In the genomic region with DNA sequence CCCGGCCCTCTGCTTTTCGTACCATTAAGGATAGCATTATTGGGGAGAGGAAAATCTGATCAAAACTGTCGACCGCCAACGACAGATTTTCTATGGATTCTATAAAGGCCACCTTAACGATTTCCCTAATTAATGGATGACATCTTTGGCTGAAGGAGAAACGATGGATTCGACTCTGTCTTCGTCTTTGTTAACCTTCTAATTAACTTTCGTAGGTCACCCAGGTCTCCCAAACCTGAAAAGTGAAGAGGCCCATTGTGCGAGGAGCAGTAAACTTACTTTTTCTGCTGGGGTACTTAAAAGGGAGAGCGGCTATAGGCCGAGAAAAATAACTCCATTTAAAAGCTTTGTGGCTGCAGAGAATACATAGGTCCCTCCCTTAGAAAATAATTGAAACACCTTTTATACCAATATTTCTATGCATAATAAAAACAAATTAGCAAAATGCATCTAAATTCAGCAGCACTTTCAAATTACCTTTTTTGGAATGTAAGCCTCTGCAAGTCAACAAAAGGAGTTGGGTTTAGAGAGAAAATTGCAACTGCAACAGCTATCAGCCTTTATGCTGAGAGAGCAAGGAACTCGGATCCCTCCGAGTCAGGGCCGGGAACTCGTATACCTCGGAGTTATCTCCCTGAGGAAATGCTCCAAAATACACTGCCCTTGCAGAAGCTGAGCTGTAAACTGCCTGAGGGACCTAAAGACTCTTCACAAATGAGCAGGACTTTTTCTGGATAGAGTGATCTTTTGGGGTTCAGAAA, we compare ENCODE assay signal across 1 cellular context.
TF ChIP-seq lines count a peak whose summit lies in the region.

No MANE protein-coding gene starts in this region.

TF ChIP-seq in H1, 55 proteins besides CTCF, POLR2A, EP300 and RAD21 (continued from another document):
- TF ChIP-seq, protein P1, sequence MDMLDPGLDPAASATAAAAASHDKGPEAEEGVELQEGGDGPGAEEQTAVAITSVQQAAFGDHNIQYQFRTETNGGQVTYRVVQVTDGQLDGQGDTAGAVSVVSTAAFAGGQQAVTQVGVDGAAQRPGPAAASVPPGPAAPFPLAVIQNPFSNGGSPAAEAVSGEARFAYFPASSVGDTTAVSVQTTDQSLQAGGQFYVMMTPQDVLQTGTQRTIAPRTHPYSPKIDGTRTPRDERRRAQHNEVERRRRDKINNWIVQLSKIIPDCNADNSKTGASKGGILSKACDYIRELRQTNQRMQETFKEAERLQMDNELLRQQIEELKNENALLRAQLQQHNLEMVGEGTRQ (IDR thresholded peaks at IDR 0.05; ENCODE audit: low read length): no peak
- TF ChIP-seq RXRA (IDR thresholded peaks at IDR 0.05; ENCODE audit: insufficient read depth, low read depth, low read length) (no peak), POLR2AphosphoS5 (IDR thresholded peaks at IDR 0.05; ENCODE audit: low read depth, low read length) (no peak), SIX5 (IDR thresholded peaks at IDR 0.05; ENCODE audit: low read depth, low read length) (no peak), SIRT6 (IDR thresholded peaks at IDR 0.05; ENCODE audit: low read length) (no peak), ASH2L (IDR thresholded peaks at IDR 0.05; ENCODE audit: low read length) (peak; percentile 46), SP4 (IDR thresholded peaks at IDR 0.05; ENCODE audit: low read length) (no peak), KDM5A (IDR thresholded peaks at IDR 0.05; ENCODE audit: low read length) (no peak), TBP (IDR thresholded peaks at IDR 0.05; ENCODE audit: low read depth, low read length) (no peak), JUN (IDR thresholded peaks at IDR 0.05; ENCODE audit: low read depth, low read length) (no peak), CREB1 (IDR thresholded peaks at IDR 0.05) (no peak), KDM1A (IDR thresholded peaks at IDR 0.05; ENCODE audit: borderline replicate concordance, low read length) (no peak), CBX8 (IDR thresholded peaks at IDR 0.05; ENCODE audit: borderline replicate concordance, low read depth, low read length) (no peak), RBBP5 (IDR thresholded peaks at IDR 0.05; ENCODE audit: borderline replicate concordance, low read depth, low read length) (no peak), EZH2 (IDR thresholded peaks at IDR 0.05; ENCODE audit: low read depth, low read length, severe bottlenecking) (peak; percentile 13), NANOG (IDR thresholded peaks at IDR 0.05; ENCODE audit: insufficient read depth, low read depth, low read length, poor library complexity, severe bottlenecking) (no peak), GABPA (IDR thresholded peaks at IDR 0.05; ENCODE audit: borderline replicate concordance, insufficient read depth, low read length) (no peak), YY1 (IDR thresholded peaks at IDR 0.05; ENCODE audit: low read depth, low read length) (no peak), TCF12 (IDR thresholded peaks at IDR 0.05; ENCODE audit: low read depth, low read length) (no peak), SIN3A (conservative IDR thresholded peaks at IDR 0.05 in 1 of 2, IDR thresholded peaks at IDR 0.05 in 1 of 2; ENCODE audit: low read depth in 1 of 2, low read length in 2 of 2) (no peak), TAF7 (optimal IDR thresholded peaks at IDR 0.05; ENCODE audit: borderline replicate concordance, low read depth, low read length) (no peak)
- TF ChIP-seq, protein P2, sequence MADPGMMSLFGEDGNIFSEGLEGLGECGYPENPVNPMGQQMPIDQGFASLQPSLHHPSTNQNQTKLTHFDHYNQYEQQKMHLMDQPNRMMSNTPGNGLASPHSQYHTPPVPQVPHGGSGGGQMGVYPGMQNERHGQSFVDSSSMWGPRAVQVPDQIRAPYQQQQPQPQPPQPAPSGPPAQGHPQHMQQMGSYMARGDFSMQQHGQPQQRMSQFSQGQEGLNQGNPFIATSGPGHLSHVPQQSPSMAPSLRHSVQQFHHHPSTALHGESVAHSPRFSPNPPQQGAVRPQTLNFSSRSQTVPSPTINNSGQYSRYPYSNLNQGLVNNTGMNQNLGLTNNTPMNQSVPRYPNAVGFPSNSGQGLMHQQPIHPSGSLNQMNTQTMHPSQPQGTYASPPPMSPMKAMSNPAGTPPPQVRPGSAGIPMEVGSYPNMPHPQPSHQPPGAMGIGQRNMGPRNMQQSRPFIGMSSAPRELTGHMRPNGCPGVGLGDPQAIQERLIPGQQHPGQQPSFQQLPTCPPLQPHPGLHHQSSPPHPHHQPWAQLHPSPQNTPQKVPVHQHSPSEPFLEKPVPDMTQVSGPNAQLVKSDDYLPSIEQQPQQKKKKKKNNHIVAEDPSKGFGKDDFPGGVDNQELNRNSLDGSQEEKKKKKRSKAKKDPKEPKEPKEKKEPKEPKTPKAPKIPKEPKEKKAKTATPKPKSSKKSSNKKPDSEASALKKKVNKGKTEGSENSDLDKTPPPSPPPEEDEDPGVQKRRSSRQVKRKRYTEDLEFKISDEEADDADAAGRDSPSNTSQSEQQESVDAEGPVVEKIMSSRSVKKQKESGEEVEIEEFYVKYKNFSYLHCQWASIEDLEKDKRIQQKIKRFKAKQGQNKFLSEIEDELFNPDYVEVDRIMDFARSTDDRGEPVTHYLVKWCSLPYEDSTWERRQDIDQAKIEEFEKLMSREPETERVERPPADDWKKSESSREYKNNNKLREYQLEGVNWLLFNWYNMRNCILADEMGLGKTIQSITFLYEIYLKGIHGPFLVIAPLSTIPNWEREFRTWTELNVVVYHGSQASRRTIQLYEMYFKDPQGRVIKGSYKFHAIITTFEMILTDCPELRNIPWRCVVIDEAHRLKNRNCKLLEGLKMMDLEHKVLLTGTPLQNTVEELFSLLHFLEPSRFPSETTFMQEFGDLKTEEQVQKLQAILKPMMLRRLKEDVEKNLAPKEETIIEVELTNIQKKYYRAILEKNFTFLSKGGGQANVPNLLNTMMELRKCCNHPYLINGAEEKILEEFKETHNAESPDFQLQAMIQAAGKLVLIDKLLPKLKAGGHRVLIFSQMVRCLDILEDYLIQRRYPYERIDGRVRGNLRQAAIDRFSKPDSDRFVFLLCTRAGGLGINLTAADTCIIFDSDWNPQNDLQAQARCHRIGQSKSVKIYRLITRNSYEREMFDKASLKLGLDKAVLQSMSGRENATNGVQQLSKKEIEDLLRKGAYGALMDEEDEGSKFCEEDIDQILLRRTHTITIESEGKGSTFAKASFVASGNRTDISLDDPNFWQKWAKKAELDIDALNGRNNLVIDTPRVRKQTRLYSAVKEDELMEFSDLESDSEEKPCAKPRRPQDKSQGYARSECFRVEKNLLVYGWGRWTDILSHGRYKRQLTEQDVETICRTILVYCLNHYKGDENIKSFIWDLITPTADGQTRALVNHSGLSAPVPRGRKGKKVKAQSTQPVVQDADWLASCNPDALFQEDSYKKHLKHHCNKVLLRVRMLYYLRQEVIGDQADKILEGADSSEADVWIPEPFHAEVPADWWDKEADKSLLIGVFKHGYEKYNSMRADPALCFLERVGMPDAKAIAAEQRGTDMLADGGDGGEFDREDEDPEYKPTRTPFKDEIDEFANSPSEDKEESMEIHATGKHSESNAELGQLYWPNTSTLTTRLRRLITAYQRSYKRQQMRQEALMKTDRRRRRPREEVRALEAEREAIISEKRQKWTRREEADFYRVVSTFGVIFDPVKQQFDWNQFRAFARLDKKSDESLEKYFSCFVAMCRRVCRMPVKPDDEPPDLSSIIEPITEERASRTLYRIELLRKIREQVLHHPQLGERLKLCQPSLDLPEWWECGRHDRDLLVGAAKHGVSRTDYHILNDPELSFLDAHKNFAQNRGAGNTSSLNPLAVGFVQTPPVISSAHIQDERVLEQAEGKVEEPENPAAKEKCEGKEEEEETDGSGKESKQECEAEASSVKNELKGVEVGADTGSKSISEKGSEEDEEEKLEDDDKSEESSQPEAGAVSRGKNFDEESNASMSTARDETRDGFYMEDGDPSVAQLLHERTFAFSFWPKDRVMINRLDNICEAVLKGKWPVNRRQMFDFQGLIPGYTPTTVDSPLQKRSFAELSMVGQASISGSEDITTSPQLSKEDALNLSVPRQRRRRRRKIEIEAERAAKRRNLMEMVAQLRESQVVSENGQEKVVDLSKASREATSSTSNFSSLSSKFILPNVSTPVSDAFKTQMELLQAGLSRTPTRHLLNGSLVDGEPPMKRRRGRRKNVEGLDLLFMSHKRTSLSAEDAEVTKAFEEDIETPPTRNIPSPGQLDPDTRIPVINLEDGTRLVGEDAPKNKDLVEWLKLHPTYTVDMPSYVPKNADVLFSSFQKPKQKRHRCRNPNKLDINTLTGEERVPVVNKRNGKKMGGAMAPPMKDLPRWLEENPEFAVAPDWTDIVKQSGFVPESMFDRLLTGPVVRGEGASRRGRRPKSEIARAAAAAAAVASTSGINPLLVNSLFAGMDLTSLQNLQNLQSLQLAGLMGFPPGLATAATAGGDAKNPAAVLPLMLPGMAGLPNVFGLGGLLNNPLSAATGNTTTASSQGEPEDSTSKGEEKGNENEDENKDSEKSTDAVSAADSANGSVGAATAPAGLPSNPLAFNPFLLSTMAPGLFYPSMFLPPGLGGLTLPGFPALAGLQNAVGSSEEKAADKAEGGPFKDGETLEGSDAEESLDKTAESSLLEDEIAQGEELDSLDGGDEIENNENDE (IDR thresholded peaks at IDR 0.05; ENCODE audit: insufficient replicate concordance, low read length): peak; percentile 37
- TF ChIP-seq, protein P3, sequence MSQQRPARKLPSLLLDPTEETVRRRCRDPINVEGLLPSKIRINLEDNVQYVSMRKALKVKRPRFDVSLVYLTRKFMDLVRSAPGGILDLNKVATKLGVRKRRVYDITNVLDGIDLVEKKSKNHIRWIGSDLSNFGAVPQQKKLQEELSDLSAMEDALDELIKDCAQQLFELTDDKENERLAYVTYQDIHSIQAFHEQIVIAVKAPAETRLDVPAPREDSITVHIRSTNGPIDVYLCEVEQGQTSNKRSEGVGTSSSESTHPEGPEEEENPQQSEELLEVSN (IDR thresholded peaks at IDR 0.05): no peak
